In the genomic region with DNA sequence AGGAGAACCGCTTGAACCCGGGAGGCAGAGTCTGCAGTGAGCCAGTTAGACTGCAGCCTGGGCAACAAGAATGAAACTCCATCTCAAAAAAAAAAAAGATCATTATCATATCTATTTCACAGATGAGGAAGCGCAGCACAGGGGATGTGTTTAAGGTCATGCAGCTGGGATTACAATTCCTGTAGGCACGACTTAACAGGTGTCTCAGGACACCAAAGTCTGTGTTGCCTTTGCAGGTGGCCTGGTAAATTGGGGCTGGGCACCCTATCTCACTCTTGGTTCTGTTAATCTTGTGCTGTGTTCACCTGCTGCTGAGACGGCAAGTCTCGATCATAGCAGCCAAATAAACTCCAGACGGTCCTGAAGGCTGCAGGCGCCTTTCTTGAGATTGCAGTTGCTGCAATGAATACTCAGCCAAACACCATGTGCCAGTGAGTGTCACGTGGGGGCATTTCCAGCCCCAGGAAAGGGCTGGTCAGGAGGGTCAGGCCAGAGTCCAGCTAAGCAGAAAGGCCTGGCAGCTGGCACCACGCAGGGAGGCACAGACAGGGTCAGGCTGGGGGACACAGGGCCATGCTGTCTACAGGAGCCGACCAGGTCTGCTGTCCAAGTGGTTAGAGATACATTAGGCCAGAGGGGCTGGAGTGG, we compare ENCODE assay signal across 15 cellular contexts. TPM values are rescaled to one million over a fixed set of nuclear protein-coding genes. Genes with fewer than 3 reads are reported as not detected.
DNase-seq lines count a peak whose midpoint lies in the region; ATAC-seq and TF ChIP-seq lines count a peak whose summit lies in the region.
"Had no signal": no experiment of that assay in that cellular context is flagged by ENCODE, and none has a peak within 500 bp of the region (broad histone marks: within the 10 kb centered on the region; RNA-seq: fewer than 3 reads in every experiment).

No MANE protein-coding gene starts in this region.

- peak; percentile 52 for DNase-seq in NCI-H146 treated with DMSO at 0.1 percent for 48 hours (lab: John Stamatoyannopoulos, UW; ENCODE audit: unreplicated experiment)
- DNase-seq in caudate nucleus (lab: John Stamatoyannopoulos, UW) = peak in 36 of 61 donors; percentile 6 to 72 (median 28)
- DNase-seq in right lobe of liver = peak; percentile 86 to 95 (median 94)
- peak; percentile 83 for DNase-seq in stomach
- no peak for DNase-seq in cerebellum (ENCODE audit: low spot score)
- DNase-seq in activated naive CD4-positive, alpha-beta T cell treated with Interleukin-2 at 50 U/mL for 16 hours = no peak
- DNase-seq: effector CD8-positive, alpha-beta T cell; foreskin keratinocyte; left lung; NCI-H446; SHP77 treated with DMSO at 0.1 percent for 48 hours; stimulated activated CD4-positive, alpha-beta T cell treated with anti-CD3 and anti-CD28 coated beads, Interleukin-4, amount 100 ng/mL, for 24 hours; stimulated activated naive CD8-positive, alpha-beta T cell treated with anti-CD3 and anti-CD28 coated beads, Interleukin-15, amount 100 ng/mL, for 72 hours had no signal

- H3K27ac ChIP-seq in caudate nucleus (ENCODE audit: low read depth, low read length) = no peak overlapping the region
- H3K27ac ChIP-seq in right lobe of liver = peak overlapping the region; percentile 37 to 87 (median 51)
- H3K27ac ChIP-seq in stomach = peak overlapping the region; percentile 1 to 78 (median 48)
- H3K27ac ChIP-seq: foreskin keratinocyte, left lung had no signal

- TF ChIP-seq EP300 in stomach (IDR thresholded peaks at IDR 0.05) = no peak

- H3K27me3 ChIP-seq in right lobe of liver (no peaks in the 10 kb centered on the region), stomach (no peaks in the 10 kb centered on the region)
- H3K27me3 ChIP-seq: foreskin keratinocyte, left lung had no signal

- H3K9me3 ChIP-seq in right lobe of liver (no peaks in the 10 kb centered on the region), stomach (no peaks in the 10 kb centered on the region)
- H3K9me3 ChIP-seq: left lung had no signal

- WGBS in right lobe of liver (ENCODE audit: insufficient coverage, low coverage, low lambda C conversion rate, missing lambda C conversion rate) = 43% methylated on average over 9 of the region's 11 CpGs
- 39 to 64% (median 59%) methylated on average over 9 to 11 of the region's 11 CpGs for WGBS in stomach, 5 donors

- H3K4me1 ChIP-seq in right lobe of liver (peaks cover 0 to 34% (median 14%) of the 10 kb centered on the region in 4 donors), stomach (peaks cover 18 to 45% (median 25%) of the 10 kb centered on the region in 4 donors)

- H3K36me3 ChIP-seq in right lobe of liver = no peaks in the 10 kb centered on the region
- no peaks in the 10 kb centered on the region for H3K36me3 ChIP-seq in stomach
- H3K36me3 ChIP-seq: left lung had no signal

- ATAC-seq in right lobe of liver (peak; percentile 83 to 95 (median 93)), HG03280 (IDR thresholded peaks at IDR 0.05; ENCODE audit: unreplicated experiment) (no peak), GM18505 (IDR thresholded peaks at IDR 0.05; ENCODE audit: unreplicated experiment) (no peak)
- ATAC-seq: foreskin keratinocyte; left lung; stimulated activated naive CD8-positive, alpha-beta T cell treated with anti-CD3 and anti-CD28 coated beads, Interleukin-15, amount 100 ng/mL, for 72 hours had no signal

- H3K4me3 ChIP-seq in right lobe of liver = no peak overlapping the region
- H3K4me3 ChIP-seq in stomach = no peak overlapping the region
- H3K4me3 ChIP-seq: left lung had no signal

- TF ChIP-seq POLR2A in right lobe of liver (IDR thresholded peaks at IDR 0.05) (peak; percentile 53), stomach (IDR thresholded peaks at IDR 0.05) (no peak), GM18505 (IDR thresholded peaks at IDR 0.05; ENCODE audit: borderline replicate concordance, extremely low read depth, insufficient read depth, insufficient read length) (no peak)

- intact Hi-C loops in right lobe of liver (cut with DNase I) = no loop called here
- intact Hi-C loops in stomach (cut with DNase I; ENCODE audit: low total_unique reads) = no loop called here

- TF ChIP-seq CTCF in right lobe of liver (IDR thresholded peaks at IDR 0.05) = no peak
- TF ChIP-seq CTCF in stomach (IDR thresholded peaks at IDR 0.05) = no peak

RNA-seq across cellular contexts. Expression of gene FGD2, which starts 55.8 kb away (rescaled TPM):
- 10 to 100 TPM in 2 of 6 experiments, 1 to 10 TPM in 4; 6.6 to 15.6 (median 9.6) TPM for total RNA-seq in right lobe of liver
- 10 to 100 TPM in 2 of 5 donors, 1 to 10 TPM in 3; 2.6 to 34.5 (median 7.3) TPM for total RNA-seq in stomach
- 1 to 10 TPM; 2.7 to 3.5 (median 3.1) TPM for polyA plus RNA-seq in stomach
- 3.1 TPM for total RNA-seq in cerebellum

Comparison
In these comparisons a context has a peak if more than half of its experiments do, and no peak if none do; other contexts are left out.
1. DNase-seq: peak in NCI-H146 treated with DMSO at 0.1 percent for 48 hours (single experiment), caudate nucleus (36 of 61), right lobe of liver (3 of 3) and stomach (single experiment); none in cerebellum (single experiment) and activated naive CD4-positive, alpha-beta T cell treated with Interleukin-2 at 50 U/mL for 16 hours (single experiment).
2. ATAC-seq: peak in right lobe of liver (4 of 4); none in HG03280 (single experiment) and GM18505 (single experiment).